12 cellular contexts compared by ENCODE assay signal in genomic region chr12:67633024-67633423, GRCh38.
"Had no signal": no experiment of that assay in that cellular context is flagged by ENCODE, and none has a peak within 500 bp of the region (broad histone marks: within the 10 kb centered on the region; RNA-seq: fewer than 3 reads in every experiment).

No MANE protein-coding gene starts in this region.

- DNase-seq: activated CD4-positive, alpha-beta T cell treated with anti-CD3 and anti-CD28 coated beads for 48 hours; activated CD8-positive, alpha-beta memory T cell treated with anti-CD3 and anti-CD28 coated beads for 24 hours; activated naive CD4-positive, alpha-beta T cell treated with Interleukin-2 at 50 U/mL for 16 hours; ovary; T-helper 2 cell had no signal

- ATAC-seq: gastroesophageal sphincter had no signal

- H3K9ac ChIP-seq: neural progenitor cell had no signal

- H3K4me3 Mint-ChIP-seq: neural progenitor cell had no signal

- H3K4me2 ChIP-seq: neural progenitor cell had no signal

- H3K9me3 Mint-ChIP-seq: neural progenitor cell had no signal

- H3K4me3 ChIP-seq: cardiac muscle cell, gastroesophageal sphincter, left lung, neural progenitor cell, ovary, right lobe of liver, thoracic aorta, upper lobe of right lung had no signal

- H3K27ac ChIP-seq: cardiac muscle cell, gastroesophageal sphincter, left lung, neural progenitor cell, ovary, right lobe of liver, thoracic aorta, upper lobe of right lung had no signal

- H2AFZ ChIP-seq: neural progenitor cell had no signal

- H3K9me3 ChIP-seq: gastroesophageal sphincter, left lung, ovary, right lobe of liver, thoracic aorta, upper lobe of right lung had no signal

- H3K36me3 ChIP-seq: cardiac muscle cell, gastroesophageal sphincter, left lung, neural progenitor cell, ovary, right lobe of liver, thoracic aorta, upper lobe of right lung had no signal

- H3K4me1 ChIP-seq: upper lobe of right lung had no signal

- H3K27me3 ChIP-seq: cardiac muscle cell, gastroesophageal sphincter, left lung, neural progenitor cell, ovary, right lobe of liver, upper lobe of right lung had no signal

- H3K36me3 Mint-ChIP-seq: neural progenitor cell had no signal

- H3K27ac Mint-ChIP-seq: neural progenitor cell had no signal
